1 cellular context compared by ENCODE assay signal in genomic region chr11:103682318-103683184, GRCh38.
TF ChIP-seq lines count a peak whose summit lies in the region.

No MANE protein-coding gene starts in this region.

TF ChIP-seq in H1, 55 proteins besides CTCF, POLR2A, EP300 and RAD21:
- TF ChIP-seq KDM5A (IDR thresholded peaks at IDR 0.05; ENCODE audit: low read length): no peak
- peak; percentile 41; the same call in 1 of the 2 replicates for TF ChIP-seq TBP (IDR thresholded peaks at IDR 0.05; ENCODE audit: low read depth, low read length)
- 0 out of 2 replicates have a peak, but pooled peaks have one; percentile 35 for TF ChIP-seq YY1 (IDR thresholded peaks at IDR 0.05; ENCODE audit: low read depth, low read length)
- peak; percentile 85 for TF ChIP-seq SP1 (IDR thresholded peaks at IDR 0.05; ENCODE audit: low read depth, low read length)
- no peak for TF ChIP-seq RNF2 (IDR thresholded peaks at IDR 0.05; ENCODE audit: borderline replicate concordance, low read depth, low read length, missing control alignments, poor library complexity, severe bottlenecking)
- TF ChIP-seq CHD7 (IDR thresholded peaks at IDR 0.05; ENCODE audit: insufficient replicate concordance, low read length): no peak
- peak; percentile 90 for TF ChIP-seq NANOG (IDR thresholded peaks at IDR 0.05; ENCODE audit: insufficient read depth, low read depth, low read length, poor library complexity, severe bottlenecking)
- TF ChIP-seq KDM4A (IDR thresholded peaks at IDR 0.05; ENCODE audit: low read depth, low read length, severe bottlenecking): no peak
- TF ChIP-seq ASH2L (IDR thresholded peaks at IDR 0.05; ENCODE audit: low read length): no peak
- no peak for TF ChIP-seq CTBP2 (IDR thresholded peaks at IDR 0.05; ENCODE audit: borderline replicate concordance, insufficient read depth, insufficient read length, low read length)
TF ChIP-seq in H1: peak in this region for 4.
